ENCODE assay signal across 14 cellular contexts in the genomic region with DNA sequence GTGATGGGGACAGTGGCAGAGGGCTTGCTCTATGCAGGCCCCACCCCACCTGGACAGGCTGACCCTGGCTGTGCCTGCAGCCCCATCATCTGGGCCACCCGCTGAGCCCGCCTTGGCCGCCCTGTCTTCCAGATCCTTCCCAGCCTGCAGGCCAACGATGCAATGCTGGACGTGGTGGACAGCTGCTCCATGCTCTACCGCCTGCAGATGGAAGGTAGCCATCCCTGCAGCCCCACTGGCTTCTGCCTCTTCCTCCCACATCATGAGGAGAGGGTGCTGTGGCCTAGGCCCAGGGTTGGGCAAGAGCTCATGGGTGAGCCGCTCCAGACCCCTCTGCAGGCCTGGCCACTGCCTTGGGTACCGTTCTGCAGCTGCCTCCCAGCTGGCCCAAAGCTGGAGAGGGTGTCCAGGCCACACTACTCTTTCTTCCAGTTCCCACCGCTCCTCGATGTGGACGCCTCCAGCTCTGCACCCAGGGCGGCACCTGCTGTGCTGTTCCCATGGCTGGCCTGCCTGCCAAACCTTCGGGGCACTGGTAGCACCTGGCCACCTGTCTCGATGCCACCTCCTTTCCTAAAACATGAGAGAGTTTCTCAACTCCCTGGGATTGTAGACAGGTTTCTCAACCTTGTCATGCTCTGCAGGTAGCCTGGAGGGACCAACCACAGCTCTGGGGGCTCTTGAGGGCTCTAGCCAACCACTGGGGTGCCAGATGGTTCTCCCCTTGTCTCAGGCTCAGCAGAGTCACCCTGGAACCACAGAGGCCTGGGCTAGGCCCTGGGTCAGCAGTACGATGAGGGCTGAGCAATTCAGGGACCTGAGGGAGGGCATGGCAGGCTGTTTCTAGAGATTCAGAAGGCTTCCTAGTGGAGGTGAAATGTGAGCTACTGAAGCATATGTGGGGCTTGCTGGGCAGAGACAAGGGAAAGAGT. TPM values are rescaled to one million over a fixed set of nuclear protein-coding genes. Genes with fewer than 3 reads are reported as not detected.
DNase-seq lines count a peak whose midpoint lies in the region; ATAC-seq, FAIRE-seq and TF ChIP-seq lines count a peak whose summit lies in the region.
"Had no signal": no experiment of that assay in that cellular context is flagged by ENCODE, and none has a peak within 500 bp of the region (broad histone marks: within the 10 kb centered on the region; RNA-seq: fewer than 3 reads in every experiment).

No MANE protein-coding gene starts in this region.

- peak overlapping the region; percentile 51 for H3K4me2 ChIP-seq in SU-DHL-6 (ENCODE audit: low read depth, low read length, poor library complexity, severe bottlenecking)

- no peak overlapping the region for H3K4me3 ChIP-seq in SU-DHL-6 (ENCODE audit: insufficient read depth, low read length, poor library complexity, severe bottlenecking)
- no peak overlapping the region for H3K4me3 ChIP-seq in suprapubic skin
- H3K4me3 ChIP-seq in left lung, result peak overlapping the region in 1 of 2 donors; percentile 28

- H3K36me3 ChIP-seq in SU-DHL-6 (ENCODE audit: low read length), result no peaks in the 10 kb centered on the region
- H3K36me3 ChIP-seq in suprapubic skin, result peaks cover 61% of the 10 kb centered on the region
- H3K36me3 ChIP-seq in left lung, result peaks cover 0 to 88% of the 10 kb centered on the region in 2 donors

- H3K9me2 ChIP-seq in SU-DHL-6 (replicated peaks; ENCODE audit: insufficient read depth, low read length), result no peaks in the 10 kb centered on the region

- H3K27me3 Mint-ChIP-seq in activated T-cell treated with anti-CD3 and anti-CD28 coated beads, Interleukin-2, amount 50 U/mL, for 24 hours, result no peaks in the 10 kb centered on the region
- H3K27me3 Mint-ChIP-seq in stimulated activated naive B cell treated with anti-CD40 and anti-IgM and Interleukin-4, amounts not matched to agents 10 μg/mL and 1 μg/mL and 100 μg/mL, for 72 hours, result no peaks in the 10 kb centered on the region

- peak overlapping the region; percentile 74 for H3K4me3 Mint-ChIP-seq in activated T-cell treated with anti-CD3 and anti-CD28 coated beads, Interleukin-2, amount 50 U/mL, for 24 hours
- peak overlapping the region; percentile 91 to 95 for H3K4me3 Mint-ChIP-seq in stimulated activated naive B cell treated with anti-CD40 and anti-IgM and Interleukin-4, amounts not matched to agents 10 μg/mL and 1 μg/mL and 100 μg/mL, for 72 hours
- H3K4me3 Mint-ChIP-seq: neural crest cell had no signal

- H3F3A ChIP-seq in SU-DHL-6 (ENCODE audit: insufficient read depth), result no peaks in the 10 kb centered on the region

- peaks cover 1% of the 10 kb centered on the region for H3K9me3 Mint-ChIP-seq in activated T-cell treated with anti-CD3 and anti-CD28 coated beads, Interleukin-2, amount 50 U/mL, for 24 hours
- peaks cover under 1 to 1% of the 10 kb centered on the region in 2 donors for H3K9me3 Mint-ChIP-seq in stimulated activated naive B cell treated with anti-CD40 and anti-IgM and Interleukin-4, amounts not matched to agents 10 μg/mL and 1 μg/mL and 100 μg/mL, for 72 hours
- H3K9me3 Mint-ChIP-seq: neural crest cell had no signal

- H2AFZ ChIP-seq in SU-DHL-6 (ENCODE audit: low read depth, low read length, severe bottlenecking), result peak overlapping the region; percentile 53

- H3K36me3 Mint-ChIP-seq in activated T-cell treated with anti-CD3 and anti-CD28 coated beads, Interleukin-2, amount 50 U/mL, for 24 hours (ENCODE audit: low read depth), result peaks cover 22% of the 10 kb centered on the region
- peaks cover 28 to 45% of the 10 kb centered on the region in 2 donors for H3K36me3 Mint-ChIP-seq in stimulated activated naive B cell treated with anti-CD40 and anti-IgM and Interleukin-4, amounts not matched to agents 10 μg/mL and 1 μg/mL and 100 μg/mL, for 72 hours

- H3K27ac Mint-ChIP-seq in activated T-cell treated with anti-CD3 and anti-CD28 coated beads, Interleukin-2, amount 50 U/mL, for 24 hours, result peak overlapping the region; percentile 81
- H3K27ac Mint-ChIP-seq in stimulated activated naive B cell treated with anti-CD40 and anti-IgM and Interleukin-4, amounts not matched to agents 10 μg/mL and 1 μg/mL and 100 μg/mL, for 72 hours, result peak overlapping the region; percentile 95

- DNase-seq in activated T-cell treated with anti-CD3 and anti-CD28 coated beads, Interleukin-2, amount 50 U/mL, for 24 hours, result no peak
- no peak for DNase-seq in activated T-cell treated with anti-CD3 and anti-CD28 coated beads, Interleukin-2, amount 50 U/mL, for 1 hour
- no peak for DNase-seq in left lobe of liver (ENCODE audit: low spot score)
- no peak for DNase-seq in stimulated activated naive B cell treated with anti-CD40 and anti-IgM and Interleukin-4, amounts not matched to agents 10 μg/mL and 1 μg/mL and 100 μg/mL, for 72 hours
- DNase-seq in suprapubic skin (ENCODE audit: low spot score in 2 of 2), result no peak
- no peak for DNase-seq in H54 (ENCODE audit: insufficient read length, low spot score)
- DNase-seq in left lung, result no peak
- DNase-seq: activated CD8-positive, alpha-beta memory T cell treated with anti-CD3 and anti-CD28 coated beads, Interleukin-2, amount 50 U/mL, for 48 hours; EL; NCI-H1694 treated with DMSO at 0.1 percent for 48 hours had no signal

- no peak for TF ChIP-seq CTCF in SU-DHL-6 (IDR thresholded peaks at IDR 0.05; ENCODE audit: insufficient read depth, low read length, poor library complexity, severe bottlenecking)
- TF ChIP-seq CTCF in suprapubic skin (IDR thresholded peaks at IDR 0.05), result no peak
- TF ChIP-seq CTCF in left lung (IDR thresholded peaks at IDR 0.05), result no peak

- ATAC-seq in left lobe of liver, result peak; percentile 2
- ATAC-seq in stimulated activated naive B cell treated with anti-CD40 and anti-IgM and Interleukin-4, amounts not matched to agents 10 μg/mL and 1 μg/mL and 100 μg/mL, for 72 hours (replicated peaks), result no peak
- ATAC-seq in left lung, result no peak

- TF ChIP-seq POLR2A in suprapubic skin (IDR thresholded peaks at IDR 0.05) (no peak), H54 (IDR thresholded peaks at IDR 0.05; ENCODE audit: low read depth, low read length) (no peak)

- H4K20me1 ChIP-seq in SU-DHL-6 (ENCODE audit: low read depth, low read length), result no peaks in the 10 kb centered on the region

- WGBS in suprapubic skin, result 100% methylated on average over 3 of the region's 15 CpGs

- H3K9me3 ChIP-seq in SU-DHL-6 (ENCODE audit: insufficient read depth, low read length) (no peaks in the 10 kb centered on the region), suprapubic skin (no peaks in the 10 kb centered on the region), left lung (peaks cover 0 to 7% of the 10 kb centered on the region in 2 donors)

- H3K4me1 Mint-ChIP-seq in activated T-cell treated with anti-CD3 and anti-CD28 coated beads, Interleukin-2, amount 50 U/mL, for 24 hours (ENCODE audit: low read depth), result peaks cover 13% of the 10 kb centered on the region
- peaks cover 16 to 45% of the 10 kb centered on the region in 2 donors for H3K4me1 Mint-ChIP-seq in stimulated activated naive B cell treated with anti-CD40 and anti-IgM and Interleukin-4, amounts not matched to agents 10 μg/mL and 1 μg/mL and 100 μg/mL, for 72 hours
- H3K4me1 Mint-ChIP-seq: neural crest cell had no signal

- H3K27ac ChIP-seq in SU-DHL-6 (ENCODE audit: low read depth, low read length) (no peak overlapping the region), suprapubic skin (no peak overlapping the region), left lung (peak overlapping the region in 1 of 2 donors; percentile 78)

- H3K4me1 ChIP-seq in suprapubic skin (peaks cover 45% of the 10 kb centered on the region), left lung (peaks cover 0 to 24% of the 10 kb centered on the region in 2 donors)
- H3K4me1 ChIP-seq: breast epithelium had no signal

- FAIRE-seq in H54 (lab: Jason Lieb, UNC), result no peak

- no peaks in the 10 kb centered on the region for H3K79me2 ChIP-seq in SU-DHL-6 (ENCODE audit: insufficient read depth, low read length)

- peak overlapping the region; percentile 45 for H3K9ac ChIP-seq in SU-DHL-6 (ENCODE audit: low read length)

- intact Hi-C loops in left lung (cut with DNase I), result no loop called here

- no peak for TF ChIP-seq EP300 in suprapubic skin (IDR thresholded peaks at IDR 0.05)

- H3K27me3 ChIP-seq in SU-DHL-6 (ENCODE audit: low read length) (no peaks in the 10 kb centered on the region), suprapubic skin (no peaks in the 10 kb centered on the region), left lung (no peaks in the 10 kb centered on the region)
- H3K27me3 ChIP-seq: breast epithelium had no signal

RNA-seq across cellular contexts. Expression of a gene that starts 9.5 kb away (rescaled TPM):
- total RNA-seq in left lobe of liver (0.63 TPM), suprapubic skin (1 to 10 TPM in 3 of 4 donors, under 1 TPM in 1; 0.76 to 2.2 (median 1.8) TPM), left lung (1 to 10 TPM; 1.5 to 6.4 TPM)

RNA-seq across cellular contexts. Expression of a gene that starts 19.4 kb away (rescaled TPM):
- total RNA-seq in left lobe of liver (189 TPM), suprapubic skin (10 to 100 TPM; 18.6 to 42.6 (median 35.4) TPM), left lung (10 to 100 TPM; 26.8 to 30.8 TPM)

RNA-seq across cellular contexts. Expression of a gene that starts 24.1 kb away (rescaled TPM):
- 0.05 TPM for total RNA-seq in left lobe of liver
- under 1 TPM in 3 of 4 donors, not detected in 1; 0.11 to 0.34 (median 0.34) TPM for total RNA-seq in suprapubic skin
- total RNA-seq in left lung, result under 1 TPM in 1 of 2 donors, not detected in 1; 0.05 TPM
- total RNA-seq: T-helper 2 cell treated with Interferon-gamma antibody and Interleukin-4, amounts not matched to agents 100 ng/mL and 5 ng/mL, for 36 hours had no signal

RNA-seq across cellular contexts. Expression of a gene that starts 37.1 kb away (rescaled TPM):
- 5.1 TPM for total RNA-seq in left lobe of liver
- 10 to 100 TPM in 2 of 4 donors, 1 to 10 TPM in 2; 3.9 to 13.4 (median 9.5) TPM for total RNA-seq in suprapubic skin
- 1 to 10 TPM; 7.7 to 8.6 TPM for total RNA-seq in left lung

RNA-seq across cellular contexts. Expression of a gene that starts 48.3 kb away (rescaled TPM):
- total RNA-seq in left lobe of liver (23.6 TPM), suprapubic skin (100 to 1,000 TPM in 1 of 4 donors, 10 to 100 TPM in 3; 28.3 to 109 (median 40.9) TPM), left lung (10 to 100 TPM; 34.1 to 35.8 TPM)
